9 cellular contexts compared by ENCODE assay signal in the genomic region with DNA sequence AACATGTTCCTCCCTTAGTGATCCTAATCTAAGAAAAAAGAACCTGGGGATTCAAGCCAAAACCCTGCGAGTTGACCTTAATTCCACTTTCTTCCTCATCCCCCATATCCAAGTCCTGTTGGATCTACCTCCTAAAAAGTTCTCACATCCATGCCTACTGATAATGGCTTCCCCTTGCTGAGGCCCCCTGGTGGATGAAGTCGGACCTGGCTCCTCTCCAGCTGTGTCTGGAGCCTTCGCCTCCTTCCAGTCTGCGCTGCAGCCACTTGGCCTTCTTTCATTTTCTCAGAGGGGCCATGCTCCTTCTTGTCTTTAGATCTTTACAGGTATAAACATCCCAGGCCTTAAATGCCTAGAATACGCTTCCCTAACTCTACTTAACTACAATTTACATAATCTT. TPM values are rescaled to one million over a fixed set of nuclear protein-coding genes. Genes with fewer than 3 reads are reported as not detected.
DNase-seq lines count a peak whose midpoint lies in the region; ATAC-seq and TF ChIP-seq lines count a peak whose summit lies in the region.
"Had no signal": no experiment of that assay in that cellular context is flagged by ENCODE, and none has a peak within 500 bp of the region (broad histone marks: within the 10 kb centered on the region; RNA-seq: fewer than 3 reads in every experiment).

No MANE protein-coding gene starts in this region.

- H3K4me2 ChIP-seq in smooth muscle cell, result no peak overlapping the region

- DNase-seq in DMS53 treated with DMSO at 0.1 percent for 48 hours (lab: John Stamatoyannopoulos, UW; ENCODE audit: unreplicated experiment) (peak; percentile 42), HAP-1 (ENCODE audit: low spot score in 2 of 2) (peak; percentile 2 to 75), RKO (ENCODE audit: low spot score) (peak; percentile 22), fibroblast of the aortic adventitia (ENCODE audit: low read depth) (peak; percentile 16), smooth muscle cell (lab: John Stamatoyannopoulos, UW; ENCODE audit: unreplicated experiment) (no peak), OCI-M2 (lab: John Stamatoyannopoulos, UW; ENCODE audit: unreplicated experiment) (no peak)
- no peak for DNase-seq in CD4-positive, alpha-beta memory T cell

- 55% methylated on average over 5 of the region's 5 CpGs for WGBS in smooth muscle cell (ENCODE audit: low lambda C conversion rate)

- ATAC-seq in HG02571 (IDR thresholded peaks at IDR 0.05; ENCODE audit: unreplicated experiment), result no peak

- no peaks in the 10 kb centered on the region for H3F3A ChIP-seq in smooth muscle cell (ENCODE audit: low read depth)

- POLR2A ChIA-PET in CD4-positive, alpha-beta memory T cell (lab: Charles Lee; ENCODE audit: partially characterized antibody), result no interaction called here

- no peaks in the 10 kb centered on the region for H3K36me3 ChIP-seq in HAP-1 (replicated peaks)
- H3K36me3 ChIP-seq in smooth muscle cell (ENCODE audit: low read depth), result no peaks in the 10 kb centered on the region
- H3K36me3 ChIP-seq in CD4-positive, alpha-beta memory T cell (ENCODE audit: insufficient read depth, low read length), result no peaks in the 10 kb centered on the region

- no peaks in the 10 kb centered on the region for H3K9me3 ChIP-seq in HAP-1
- no peaks in the 10 kb centered on the region for H3K9me3 ChIP-seq in smooth muscle cell (replicated peaks; ENCODE audit: low read depth)
- H3K9me3 ChIP-seq in CD4-positive, alpha-beta memory T cell (ENCODE audit: control insufficient read depth in 1 of 2, low read length in 2 of 2), result no peaks in the 10 kb centered on the region

- H3K4me1 Mint-ChIP-seq in CD4-positive, alpha-beta memory T cell, result no peaks in the 10 kb centered on the region

- H3K79me2 ChIP-seq in smooth muscle cell (ENCODE audit: low read depth), result no peaks in the 10 kb centered on the region

- no peaks in the 10 kb centered on the region for H3K36me3 Mint-ChIP-seq in CD4-positive, alpha-beta memory T cell

- intact Hi-C loops in CD4-positive, alpha-beta memory T cell (cut with micrococcal nuclease), result no loop called here

- H3K27me3 Mint-ChIP-seq in CD4-positive, alpha-beta memory T cell, result no peaks in the 10 kb centered on the region

- H3K9me3 Mint-ChIP-seq in CD4-positive, alpha-beta memory T cell, result peaks cover 0 to 8% (median 3%) of the 10 kb centered on the region in 8 donors

- no peak overlapping the region for H3K27ac Mint-ChIP-seq in CD4-positive, alpha-beta memory T cell

- no peak overlapping the region for H3K4me3 Mint-ChIP-seq in CD4-positive, alpha-beta memory T cell

- no peak overlapping the region for H3K9ac ChIP-seq in smooth muscle cell (ENCODE audit: low read depth)

- H3K4me3 ChIP-seq in HAP-1 (no peak overlapping the region), fibroblast of the aortic adventitia (ENCODE audit: low read depth, low read length) (no peak overlapping the region), smooth muscle cell (no peak overlapping the region)
- H3K4me3 ChIP-seq in CD4-positive, alpha-beta memory T cell (ENCODE audit: low read length in 2 of 2), result no peak overlapping the region

- no peaks in the 10 kb centered on the region for H4K20me1 ChIP-seq in smooth muscle cell (ENCODE audit: low read depth)

- no peaks in the 10 kb centered on the region for H3K27me3 ChIP-seq in HAP-1 (ENCODE audit: low read depth)
- H3K27me3 ChIP-seq in smooth muscle cell (ENCODE audit: low read depth), result peaks cover 30% of the 10 kb centered on the region
- H3K27me3 ChIP-seq in CD4-positive, alpha-beta memory T cell (ENCODE audit: insufficient read depth, low read length), result no peaks in the 10 kb centered on the region

- H3K4me1 ChIP-seq in HAP-1, result no peaks in the 10 kb centered on the region
- peaks cover 11% of the 10 kb centered on the region for H3K4me1 ChIP-seq in smooth muscle cell (ENCODE audit: low read depth)
- no peaks in the 10 kb centered on the region for H3K4me1 ChIP-seq in CD4-positive, alpha-beta memory T cell (ENCODE audit: insufficient read depth, low read length)

- TF ChIP-seq CTCF in fibroblast of the aortic adventitia (IDR thresholded peaks at IDR 0.05; ENCODE audit: insufficient read depth, low read length) (peak; percentile 38), smooth muscle cell (IDR thresholded peaks at IDR 0.05; ENCODE audit: borderline replicate concordance, insufficient read depth, poor library complexity, severe bottlenecking) (peak; percentile 47)

- no peak overlapping the region for H2AFZ ChIP-seq in smooth muscle cell (ENCODE audit: low read depth)

- in situ Hi-C loops in HAP-1 (cut with MboI; ENCODE audit: low sequenced_read_pairs), result no loop called here

- no peak overlapping the region for H3K27ac ChIP-seq in smooth muscle cell (ENCODE audit: low read depth)
- no peak overlapping the region for H3K27ac ChIP-seq in CD4-positive, alpha-beta memory T cell (ENCODE audit: low read depth, low read length)

- CTCF ChIA-PET in CD4-positive, alpha-beta memory T cell (lab: Charles Lee; ENCODE audit: partially characterized antibody), result no interaction called here

RNA-seq across cellular contexts. Expression of gene PDE1C, which starts 8.1 kb away (rescaled TPM):
- total RNA-seq in fibroblast of the aortic adventitia (ENCODE audit: low replicate concordance), result 7.4 and 187 TPM in 2 replicates
- 2.7 and 6.9 TPM in 2 replicates for total RNA-seq in smooth muscle cell
- 0.48 and 1.2 TPM in 2 replicates for polyA plus RNA-seq in smooth muscle cell
- not detected for total RNA-seq in CD4-positive, alpha-beta memory T cell
- polyA plus RNA-seq in CD4-positive, alpha-beta memory T cell, result not detected
- total RNA-seq: T-helper 1 cell treated with Interleukin-12 subunit alpha and Interleukin-12 subunit beta and Interleukin-4 antibody, amounts not matched to agents 30 ng/mL and 1 ng/mL, for 36 hours had no signal

Comparison
In these comparisons a context has a peak if more than half of its experiments do, and no peak if none do; other contexts are left out.
1. DNase-seq: peak in DMS53 treated with DMSO at 0.1 percent for 48 hours (single experiment), HAP-1 (2 of 2), RKO (single experiment) and fibroblast of the aortic adventitia (single experiment); none in smooth muscle cell (single experiment), CD4-positive, alpha-beta memory T cell (0 of 5) and OCI-M2 (single experiment).